In genomic region chr6:149755300-149756260, GRCh38 we compare ENCODE assay signal across 10 cellular contexts. TPM values are rescaled to one million over a fixed set of nuclear protein-coding genes. Genes with fewer than 3 reads are reported as not detected.
DNase-seq lines count a peak whose midpoint lies in the region; ATAC-seq and TF ChIP-seq lines count a peak whose summit lies in the region.
"Had no signal": no experiment of that assay in that cellular context is flagged by ENCODE, and none has a peak within 500 bp of the region (broad histone marks: within the 10 kb centered on the region; RNA-seq: fewer than 3 reads in every experiment).

No MANE protein-coding gene starts in this region.

- peaks cover 97% of the 10 kb centered on the region for H3K79me2 ChIP-seq in osteoblast (ENCODE audit: insufficient read depth, low read length)

- TF ChIP-seq EP300 in ovary (IDR thresholded peaks at IDR 0.05), result no peak

- H3K27me3 ChIP-seq in osteoblast (ENCODE audit: insufficient read depth, low read length), result no peaks in the 10 kb centered on the region
- H3K27me3 ChIP-seq in ovary, result no peaks in the 10 kb centered on the region

- H3K4me3 ChIP-seq in osteoblast (ENCODE audit: insufficient read depth, low read length), result no peak overlapping the region
- no peak overlapping the region for H3K4me3 ChIP-seq in ovary

- H3K27ac ChIP-seq in osteoblast (ENCODE audit: low read depth, low read length), result no peak overlapping the region
- H3K27ac ChIP-seq in ovary, result no peak overlapping the region
- H3K27ac ChIP-seq: KMS-11 had no signal

- ATAC-seq in GM19043 (IDR thresholded peaks at IDR 0.05; ENCODE audit: low read depth, unreplicated experiment) (peak; percentile 90), HG02798 (IDR thresholded peaks at IDR 0.05; ENCODE audit: poor library complexity, unreplicated experiment) (peak; percentile 63)

- H3K36me3 ChIP-seq in osteoblast (ENCODE audit: insufficient read depth, low read length), result peaks cover 7% of the 10 kb centered on the region
- H3K36me3 ChIP-seq in ovary, result no peaks in the 10 kb centered on the region

- H3K9me3 ChIP-seq in osteoblast (ENCODE audit: low read depth, low read length), result no peaks in the 10 kb centered on the region
- no peaks in the 10 kb centered on the region for H3K9me3 ChIP-seq in ovary

- DNase-seq in SK-MEL-5 (ENCODE audit: low read depth, low spot score), result peak; percentile 58
- DNase-seq in osteoblast (ENCODE audit: insufficient read length, low spot score, missing footprints), result no peak
- no peak for DNase-seq in ovary
- no peak for DNase-seq in amygdala (lab: John Stamatoyannopoulos, UW)
- DNase-seq in kidney glomerular epithelial cell (lab: John Stamatoyannopoulos, UW), result no peak
- DNase-seq in NCI-H345 (lab: John Stamatoyannopoulos, UW), result no peak
- DNase-seq: activated CD4-positive, alpha-beta T cell treated with anti-CD3 and anti-CD28 coated beads for 48 hours had no signal

- peaks cover 23% of the 10 kb centered on the region for H4K20me1 ChIP-seq in osteoblast (ENCODE audit: insufficient read depth, low read length)

- peak overlapping the region; percentile 29 for H2AFZ ChIP-seq in osteoblast (ENCODE audit: low read length)

- no peak for TF ChIP-seq CTCF in osteoblast (IDR thresholded peaks at IDR 0.05; ENCODE audit: extremely low read depth, low read depth, low read length)
- no peak for TF ChIP-seq CTCF in ovary (IDR thresholded peaks at IDR 0.05)

- H3K4me1 ChIP-seq in osteoblast (ENCODE audit: insufficient read depth, low read length) (peaks cover 8% of the 10 kb centered on the region), ovary (ENCODE audit: insufficient read depth) (peaks cover 6% of the 10 kb centered on the region)

- intact Hi-C loops in ovary (cut with DNase I), result no loop called here

- WGBS in ovary, 3 donors, result 85 to 87% (median 86%) methylated on average over 9 of the region's 9 CpGs

- in situ Hi-C loops in SK-MEL-5 (cut with HindIII; ENCODE audit: low pct_unique_long_range_greater_than_20kb, low sequenced_read_pairs), result no loop called here

- no peak overlapping the region for H3K4me2 ChIP-seq in osteoblast (ENCODE audit: insufficient read depth, low read length)
- H3K4me2 ChIP-seq: KMS-11 had no signal

- no peak for TF ChIP-seq POLR2A in ovary (IDR thresholded peaks at IDR 0.05)

RNA-seq across cellular contexts. Expression of gene PCMT1, which starts 6.0 kb away (rescaled TPM):
- 194 and 197 TPM in 2 replicates for total RNA-seq in SK-MEL-5 (2014; rRNA removed; shearing (Covaris generic))
- polyA plus RNA-seq in SK-MEL-5 (2015; cell fraction: cytosol; rRNA removed), result 214 and 243 TPM in 2 replicates
- 22.9 and 30.7 TPM in 2 replicates for polyA plus RNA-seq in SK-MEL-5 (2015; cell fraction: nucleus; rRNA removed)
- total RNA-seq in osteoblast (91.6 and 104 TPM in 2 replicates), ovary (10 to 100 TPM; 48.1 to 61.8 (median 54.7) TPM)
- polyA plus RNA-seq in ovary, result 10 to 100 TPM; 49.5 to 71.8 TPM

RNA-seq across cellular contexts. Expression of gene NUP43, which starts 9.3 kb away (rescaled TPM):
- 31.3 and 33.4 TPM in 2 replicates for total RNA-seq in SK-MEL-5 (2014; rRNA removed; shearing (Covaris generic))
- polyA plus RNA-seq in SK-MEL-5 (2015; cell fraction: cytosol; rRNA removed), result 24.6 and 28.1 TPM in 2 replicates
- polyA plus RNA-seq in SK-MEL-5 (2015; cell fraction: nucleus; rRNA removed), result 52.6 and 57.0 TPM in 2 replicates
- total RNA-seq in osteoblast (17.7 and 25.0 TPM in 2 replicates), ovary (10 to 100 TPM; 14.2 to 37.3 (median 26.0) TPM)
- 10 to 100 TPM in 1 of 2 donors, 1 to 10 TPM in 1; 8.9 to 20.2 TPM for polyA plus RNA-seq in ovary

RNA-seq across cellular contexts. Expression of gene LATS1, which starts 37.7 kb away (rescaled TPM):
- total RNA-seq in SK-MEL-5 (2014; rRNA removed; shearing (Covaris generic)), result 12.8 and 17.1 TPM in 2 replicates
- 8.6 and 10.3 TPM in 2 replicates for polyA plus RNA-seq in SK-MEL-5 (2015; cell fraction: cytosol; rRNA removed)
- 10.5 and 15.7 TPM in 2 replicates for polyA plus RNA-seq in SK-MEL-5 (2015; cell fraction: nucleus; rRNA removed)
- total RNA-seq in osteoblast, result 25.0 and 29.2 TPM in 2 replicates
- total RNA-seq in ovary, result 10 to 100 TPM; 19.6 to 46.0 (median 36.4) TPM
- polyA plus RNA-seq in ovary, result 10 to 100 TPM; 10.7 to 19.1 TPM
